In the genomic region with DNA sequence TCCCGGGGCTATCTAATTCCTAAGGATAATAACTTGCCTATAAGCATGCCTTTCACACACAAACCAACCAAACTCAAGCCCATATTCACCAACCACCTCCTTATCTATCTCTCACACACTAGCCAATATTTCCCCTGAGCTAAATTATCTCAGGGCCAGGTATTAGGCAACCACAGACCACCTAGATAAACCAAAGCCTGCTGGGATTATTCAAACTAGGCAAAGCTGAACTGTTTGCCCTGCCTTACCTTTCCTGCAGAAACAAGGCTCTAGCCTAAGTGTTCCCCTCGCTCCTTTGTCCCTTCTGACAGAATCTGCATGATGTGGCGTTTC, we compare ENCODE assay signal across 2 cellular contexts.
TF ChIP-seq lines count a peak whose summit lies in the region.

No MANE protein-coding gene starts in this region.

TF ChIP-seq in GM23338, 12 proteins besides CTCF, POLR2A, EP300 and RAD21 (continued from another document):
- TF ChIP-seq, protein P1, sequence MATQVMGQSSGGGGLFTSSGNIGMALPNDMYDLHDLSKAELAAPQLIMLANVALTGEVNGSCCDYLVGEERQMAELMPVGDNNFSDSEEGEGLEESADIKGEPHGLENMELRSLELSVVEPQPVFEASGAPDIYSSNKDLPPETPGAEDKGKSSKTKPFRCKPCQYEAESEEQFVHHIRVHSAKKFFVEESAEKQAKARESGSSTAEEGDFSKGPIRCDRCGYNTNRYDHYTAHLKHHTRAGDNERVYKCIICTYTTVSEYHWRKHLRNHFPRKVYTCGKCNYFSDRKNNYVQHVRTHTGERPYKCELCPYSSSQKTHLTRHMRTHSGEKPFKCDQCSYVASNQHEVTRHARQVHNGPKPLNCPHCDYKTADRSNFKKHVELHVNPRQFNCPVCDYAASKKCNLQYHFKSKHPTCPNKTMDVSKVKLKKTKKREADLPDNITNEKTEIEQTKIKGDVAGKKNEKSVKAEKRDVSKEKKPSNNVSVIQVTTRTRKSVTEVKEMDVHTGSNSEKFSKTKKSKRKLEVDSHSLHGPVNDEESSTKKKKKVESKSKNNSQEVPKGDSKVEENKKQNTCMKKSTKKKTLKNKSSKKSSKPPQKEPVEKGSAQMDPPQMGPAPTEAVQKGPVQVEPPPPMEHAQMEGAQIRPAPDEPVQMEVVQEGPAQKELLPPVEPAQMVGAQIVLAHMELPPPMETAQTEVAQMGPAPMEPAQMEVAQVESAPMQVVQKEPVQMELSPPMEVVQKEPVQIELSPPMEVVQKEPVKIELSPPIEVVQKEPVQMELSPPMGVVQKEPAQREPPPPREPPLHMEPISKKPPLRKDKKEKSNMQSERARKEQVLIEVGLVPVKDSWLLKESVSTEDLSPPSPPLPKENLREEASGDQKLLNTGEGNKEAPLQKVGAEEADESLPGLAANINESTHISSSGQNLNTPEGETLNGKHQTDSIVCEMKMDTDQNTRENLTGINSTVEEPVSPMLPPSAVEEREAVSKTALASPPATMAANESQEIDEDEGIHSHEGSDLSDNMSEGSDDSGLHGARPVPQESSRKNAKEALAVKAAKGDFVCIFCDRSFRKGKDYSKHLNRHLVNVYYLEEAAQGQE (IDR thresholded peaks at IDR 0.05; ENCODE audit: unreplicated experiment): no peak
- TF ChIP-seq JUNB (IDR thresholded peaks at IDR 0.05; ENCODE audit: unreplicated experiment): no peak
- no peak for TF ChIP-seq NANOG (IDR thresholded peaks at IDR 0.05; ENCODE audit: borderline replicate concordance)
- no peak for TF ChIP-seq EZH2phosphoT487 (IDR thresholded peaks at IDR 0.05; ENCODE audit: unreplicated experiment)
- TF ChIP-seq POLR2AphosphoS5 (IDR thresholded peaks at IDR 0.05; ENCODE audit: low read depth): no peak
- no peak for TF ChIP-seq ZNF114 (CRISPR knock-in tag; IDR thresholded peaks at IDR 0.05)
- TF ChIP-seq, protein P2, sequence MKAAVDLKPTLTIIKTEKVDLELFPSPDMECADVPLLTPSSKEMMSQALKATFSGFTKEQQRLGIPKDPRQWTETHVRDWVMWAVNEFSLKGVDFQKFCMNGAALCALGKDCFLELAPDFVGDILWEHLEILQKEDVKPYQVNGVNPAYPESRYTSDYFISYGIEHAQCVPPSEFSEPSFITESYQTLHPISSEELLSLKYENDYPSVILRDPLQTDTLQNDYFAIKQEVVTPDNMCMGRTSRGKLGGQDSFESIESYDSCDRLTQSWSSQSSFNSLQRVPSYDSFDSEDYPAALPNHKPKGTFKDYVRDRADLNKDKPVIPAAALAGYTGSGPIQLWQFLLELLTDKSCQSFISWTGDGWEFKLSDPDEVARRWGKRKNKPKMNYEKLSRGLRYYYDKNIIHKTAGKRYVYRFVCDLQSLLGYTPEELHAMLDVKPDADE (IDR thresholded peaks at IDR 0.05): no peak
- no peak for TF ChIP-seq CREB1 (CRISPR knock-in tag; IDR thresholded peaks at IDR 0.05; ENCODE audit: low read depth)
- TF ChIP-seq, protein P3, sequence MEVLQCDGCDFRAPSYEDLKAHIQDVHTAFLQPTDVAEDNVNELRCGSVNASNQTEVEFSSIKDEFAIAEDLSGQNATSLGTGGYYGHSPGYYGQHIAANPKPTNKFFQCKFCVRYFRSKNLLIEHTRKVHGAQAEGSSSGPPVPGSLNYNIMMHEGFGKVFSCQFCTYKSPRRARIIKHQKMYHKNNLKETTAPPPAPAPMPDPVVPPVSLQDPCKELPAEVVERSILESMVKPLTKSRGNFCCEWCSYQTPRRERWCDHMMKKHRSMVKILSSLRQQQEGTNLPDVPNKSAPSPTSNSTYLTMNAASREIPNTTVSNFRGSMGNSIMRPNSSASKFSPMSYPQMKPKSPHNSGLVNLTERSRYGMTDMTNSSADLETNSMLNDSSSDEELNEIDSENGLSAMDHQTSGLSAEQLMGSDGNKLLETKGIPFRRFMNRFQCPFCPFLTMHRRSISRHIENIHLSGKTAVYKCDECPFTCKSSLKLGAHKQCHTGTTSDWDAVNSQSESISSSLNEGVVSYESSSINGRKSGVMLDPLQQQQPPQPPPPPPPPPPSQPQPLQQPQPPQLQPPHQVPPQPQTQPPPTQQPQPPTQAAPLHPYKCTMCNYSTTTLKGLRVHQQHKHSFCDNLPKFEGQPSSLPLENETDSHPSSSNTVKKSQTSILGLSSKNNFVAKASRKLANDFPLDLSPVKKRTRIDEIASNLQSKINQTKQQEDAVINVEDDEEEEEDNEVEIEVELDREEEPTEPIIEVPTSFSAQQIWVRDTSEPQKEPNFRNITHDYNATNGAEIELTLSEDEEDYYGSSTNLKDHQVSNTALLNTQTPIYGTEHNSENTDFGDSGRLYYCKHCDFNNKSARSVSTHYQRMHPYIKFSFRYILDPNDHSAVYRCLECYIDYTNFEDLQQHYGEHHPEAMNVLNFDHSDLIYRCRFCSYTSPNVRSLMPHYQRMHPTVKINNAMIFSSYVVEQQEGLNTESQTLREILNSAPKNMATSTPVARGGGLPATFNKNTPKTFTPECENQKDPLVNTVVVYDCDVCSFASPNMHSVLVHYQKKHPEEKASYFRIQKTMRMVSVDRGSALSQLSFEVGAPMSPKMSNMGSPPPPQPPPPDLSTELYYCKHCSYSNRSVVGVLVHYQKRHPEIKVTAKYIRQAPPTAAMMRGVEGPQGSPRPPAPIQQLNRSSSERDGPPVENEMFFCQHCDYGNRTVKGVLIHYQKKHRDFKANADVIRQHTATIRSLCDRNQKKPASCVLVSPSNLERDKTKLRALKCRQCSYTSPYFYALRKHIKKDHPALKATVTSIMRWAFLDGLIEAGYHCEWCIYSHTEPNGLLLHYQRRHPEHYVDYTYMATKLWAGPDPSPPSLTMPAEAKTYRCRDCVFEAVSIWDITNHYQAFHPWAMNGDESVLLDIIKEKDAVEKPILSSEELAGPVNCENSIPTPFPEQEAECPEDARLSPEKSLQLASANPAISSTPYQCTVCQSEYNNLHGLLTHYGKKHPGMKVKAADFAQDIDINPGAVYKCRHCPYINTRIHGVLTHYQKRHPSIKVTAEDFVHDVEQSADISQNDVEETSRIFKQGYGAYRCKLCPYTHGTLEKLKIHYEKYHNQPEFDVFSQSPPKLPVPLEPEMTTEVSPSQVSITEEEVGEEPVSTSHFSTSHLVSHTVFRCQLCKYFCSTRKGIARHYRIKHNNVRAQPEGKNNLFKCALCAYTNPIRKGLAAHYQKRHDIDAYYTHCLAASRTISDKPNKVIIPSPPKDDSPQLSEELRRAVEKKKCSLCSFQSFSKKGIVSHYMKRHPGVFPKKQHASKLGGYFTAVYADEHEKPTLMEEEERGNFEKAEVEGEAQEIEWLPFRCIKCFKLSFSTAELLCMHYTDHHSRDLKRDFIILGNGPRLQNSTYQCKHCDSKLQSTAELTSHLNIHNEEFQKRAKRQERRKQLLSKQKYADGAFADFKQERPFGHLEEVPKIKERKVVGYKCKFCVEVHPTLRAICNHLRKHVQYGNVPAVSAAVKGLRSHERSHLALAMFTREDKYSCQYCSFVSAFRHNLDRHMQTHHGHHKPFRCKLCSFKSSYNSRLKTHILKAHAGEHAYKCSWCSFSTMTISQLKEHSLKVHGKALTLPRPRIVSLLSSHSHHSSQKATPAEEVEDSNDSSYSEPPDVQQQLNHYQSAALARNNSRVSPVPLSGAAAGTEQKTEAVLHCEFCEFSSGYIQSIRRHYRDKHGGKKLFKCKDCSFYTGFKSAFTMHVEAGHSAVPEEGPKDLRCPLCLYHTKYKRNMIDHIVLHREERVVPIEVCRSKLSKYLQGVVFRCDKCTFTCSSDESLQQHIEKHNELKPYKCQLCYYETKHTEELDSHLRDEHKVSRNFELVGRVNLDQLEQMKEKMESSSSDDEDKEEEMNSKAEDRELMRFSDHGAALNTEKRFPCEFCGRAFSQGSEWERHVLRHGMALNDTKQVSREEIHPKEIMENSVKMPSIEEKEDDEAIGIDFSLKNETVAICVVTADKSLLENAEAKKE (CRISPR knock-in tag; IDR thresholded peaks at IDR 0.05): no peak
- TF ChIP-seq EZH2 (IDR thresholded peaks at IDR 0.05; ENCODE audit: low read depth, unreplicated experiment): no peak
- TF ChIP-seq STAT1 (IDR thresholded peaks at IDR 0.05; ENCODE audit: unreplicated experiment): no peak

TF ChIP-seq in H1, 55 proteins besides CTCF, POLR2A, EP300 and RAD21 (continued from another document):
- TF ChIP-seq, protein P4, sequence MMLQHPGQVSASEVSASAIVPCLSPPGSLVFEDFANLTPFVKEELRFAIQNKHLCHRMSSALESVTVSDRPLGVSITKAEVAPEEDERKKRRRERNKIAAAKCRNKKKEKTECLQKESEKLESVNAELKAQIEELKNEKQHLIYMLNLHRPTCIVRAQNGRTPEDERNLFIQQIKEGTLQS (IDR thresholded peaks at IDR 0.05; ENCODE audit: insufficient read depth, low read depth, low read length): no peak
- no peak for TF ChIP-seq BCL11A (IDR thresholded peaks at IDR 0.05; ENCODE audit: low read depth in 2 of 2, low read length in 2 of 2)
- TF ChIP-seq SIRT6 (IDR thresholded peaks at IDR 0.05; ENCODE audit: low read length): no peak
- TF ChIP-seq TBP (IDR thresholded peaks at IDR 0.05; ENCODE audit: low read depth, low read length): no peak
- TF ChIP-seq PHF8 (conservative IDR thresholded peaks at IDR 0.05; ENCODE audit: low read depth, low read length): no peak
- TF ChIP-seq SRF (IDR thresholded peaks at IDR 0.05; ENCODE audit: low read depth, low read length): no peak
- no peak for TF ChIP-seq ASH2L (IDR thresholded peaks at IDR 0.05; ENCODE audit: low read length)
- no peak for TF ChIP-seq YY1 (IDR thresholded peaks at IDR 0.05; ENCODE audit: low read depth, low read length)
